12 cellular contexts compared by ENCODE assay signal in the genomic region with DNA sequence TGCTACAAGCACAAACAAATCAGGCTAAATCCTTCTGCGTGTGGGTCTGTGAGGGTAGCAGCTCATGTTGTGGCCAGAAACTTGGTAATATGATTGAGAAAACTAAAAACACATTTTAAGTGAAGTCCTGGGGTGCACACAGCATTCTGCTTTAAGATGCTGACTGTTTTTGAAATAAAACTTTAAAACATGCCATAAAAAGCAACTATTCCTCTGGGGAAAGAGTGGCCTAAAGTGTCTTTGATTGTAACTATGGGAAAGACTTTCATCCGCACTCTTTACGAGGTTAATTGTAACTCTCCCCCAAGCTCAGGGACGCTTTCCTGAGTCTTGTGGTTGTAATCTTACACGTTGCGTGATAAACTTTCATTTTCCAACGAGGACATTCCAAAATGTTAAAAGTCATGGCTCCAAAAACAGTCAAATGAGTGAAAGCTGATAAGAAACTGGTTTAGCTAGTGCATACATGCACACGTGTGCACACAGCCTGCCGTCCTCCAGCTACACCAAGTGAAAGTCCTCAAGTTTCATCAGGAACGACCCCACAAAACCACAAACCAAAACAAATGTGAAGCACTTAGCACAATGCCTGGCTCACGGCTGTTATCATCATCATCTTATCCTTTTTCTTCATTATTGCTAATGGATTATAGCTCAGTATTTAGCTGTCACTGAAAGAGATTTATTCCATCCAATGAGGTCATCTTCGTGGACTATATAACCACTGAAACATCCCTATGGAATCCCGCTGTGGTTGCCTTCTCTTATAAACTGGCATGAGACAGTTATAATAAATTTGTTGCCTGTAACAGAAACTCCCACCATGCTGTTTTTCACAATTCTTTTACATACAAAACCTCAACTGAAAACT. TPM values are rescaled to one million over a fixed set of nuclear protein-coding genes. Genes with fewer than 3 reads are reported as not detected.
DNase-seq lines count a peak whose midpoint lies in the region; ATAC-seq, FAIRE-seq and TF ChIP-seq lines count a peak whose summit lies in the region.
"Had no signal": no experiment of that assay in that cellular context is flagged by ENCODE, and none has a peak within 500 bp of the region (broad histone marks: within the 10 kb centered on the region; RNA-seq: fewer than 3 reads in every experiment).

No MANE protein-coding gene starts in this region.

- BruUV-seq in PC-9 (replicated peaks; lab: Mats Ljungman, UMichigan) = no TSS peak

- peaks cover 17% of the 10 kb centered on the region for H3K4me1 Mint-ChIP-seq in astrocyte (ENCODE audit: low read depth, unreplicated experiment)

- DNase-seq in AG09319 (ENCODE audit: extremely low read depth, low read depth) (peak; percentile 67), LHCN-M2 (ENCODE audit: low read depth) (peak; percentile 79), astrocyte (ENCODE audit: low read depth) (peak; percentile 96), lower lobe of right lung (no peak), NCI-H1092 (lab: John Stamatoyannopoulos, UW) (no peak), PC-9 (no peak)
- DNase-seq: NCI-H1694 treated with DMSO at 0.1 percent for 48 hours had no signal

- H3K27me3 ChIP-seq in astrocyte (ENCODE audit: insufficient read depth, low read length) (peaks cover 22% of the 10 kb centered on the region), lower lobe of right lung (ENCODE audit: low read depth) (no peaks in the 10 kb centered on the region), PC-9 (ENCODE audit: insufficient read depth, low read depth) (peaks cover 47% of the 10 kb centered on the region)

- no peaks in the 10 kb centered on the region for H3K79me2 ChIP-seq in astrocyte (ENCODE audit: insufficient read depth, low read length)
- H3K79me2 ChIP-seq in PC-9 (ENCODE audit: low read depth) = no peaks in the 10 kb centered on the region

- H3K4me3 ChIP-seq in astrocyte (ENCODE audit: insufficient read depth, low read depth, low read length) (peak overlapping the region; percentile 21), lower lobe of right lung (no peak overlapping the region), PC-9 (no peak overlapping the region)

- H4K20me1 ChIP-seq in astrocyte (ENCODE audit: insufficient read depth, low read length) = no peaks in the 10 kb centered on the region
- H4K20me1 ChIP-seq in PC-9 (ENCODE audit: insufficient read depth) = no peaks in the 10 kb centered on the region

- ATAC-seq in lower lobe of right lung (peak in 1 of 2 donors; percentile 25), HG02938 (IDR thresholded peaks at IDR 0.05; ENCODE audit: unreplicated experiment) (no peak), HG02610 (IDR thresholded peaks at IDR 0.05; ENCODE audit: unreplicated experiment) (no peak)
- ATAC-seq: activated naive CD4-positive, alpha-beta T cell treated with anti-CD3 and anti-CD28 coated beads, Interleukin-2, amount 50 U/mL, for 72 hours had no signal

- H3K36me3 ChIP-seq in astrocyte (ENCODE audit: insufficient read depth, low read length) (no peaks in the 10 kb centered on the region), lower lobe of right lung (no peaks in the 10 kb centered on the region), PC-9 (ENCODE audit: low read depth) (no peaks in the 10 kb centered on the region)

- H3K4me3 Mint-ChIP-seq in astrocyte (ENCODE audit: unreplicated experiment) = no peak overlapping the region

- peak; percentile 9 for FAIRE-seq in astrocyte (lab: Jason Lieb, UNC)
- FAIRE-seq: GM19239, small intestine had no signal

- H2AFZ ChIP-seq in astrocyte (ENCODE audit: low read depth, low read length) (no peak overlapping the region), PC-9 (no peak overlapping the region)

- H3K27ac ChIP-seq in astrocyte (ENCODE audit: low read depth, low read length) (no peak overlapping the region), lower lobe of right lung (peak overlapping the region; percentile 13), PC-9 (no peak overlapping the region)

- peaks cover 8% of the 10 kb centered on the region for H3K27me3 Mint-ChIP-seq in astrocyte (ENCODE audit: low read depth, unreplicated experiment)

- peaks cover 11% of the 10 kb centered on the region for H3K4me1 ChIP-seq in astrocyte (ENCODE audit: insufficient read depth, low read length)
- H3K4me1 ChIP-seq in lower lobe of right lung = no peaks in the 10 kb centered on the region
- no peaks in the 10 kb centered on the region for H3K4me1 ChIP-seq in PC-9 (replicated peaks; ENCODE audit: insufficient read depth)

- no peaks in the 10 kb centered on the region for H3F3A ChIP-seq in PC-9 (ENCODE audit: insufficient read depth, low read depth)

- CTCF ChIA-PET in PC-9 (lab: Charles Lee) = no interaction called here

- TF ChIP-seq CTCF in AG09319 (IDR thresholded peaks at IDR 0.05; ENCODE audit: low read depth, low read length) (no peak), astrocyte (IDR thresholded peaks at IDR 0.05; ENCODE audit: insufficient read depth, low read depth, low read length) (no peak), lower lobe of right lung (IDR thresholded peaks at IDR 0.05) (no peak), PC-9 (conservative IDR thresholded peaks at IDR 0.05) (no peak)

- no peaks in the 10 kb centered on the region for H3K9me2 ChIP-seq in PC-9 (ENCODE audit: insufficient read depth)

- H3K36me3 Mint-ChIP-seq in astrocyte (ENCODE audit: low read depth, unreplicated experiment) = no peaks in the 10 kb centered on the region
- H3K36me3 Mint-ChIP-seq: activated naive CD4-positive, alpha-beta T cell treated with anti-CD3 and anti-CD28 coated beads, Interleukin-2, amount 50 U/mL, for 72 hours had no signal

- no peak overlapping the region for H3K9ac ChIP-seq in astrocyte (ENCODE audit: low read length)

- no peaks in the 10 kb centered on the region for H3K9me3 ChIP-seq in astrocyte (ENCODE audit: insufficient read depth, low read depth, low read length)
- no peaks in the 10 kb centered on the region for H3K9me3 ChIP-seq in lower lobe of right lung
- no peaks in the 10 kb centered on the region for H3K9me3 ChIP-seq in PC-9 (ENCODE audit: insufficient read depth, low read depth)

- intact Hi-C loops in lower lobe of right lung (cut with DNase I) (no loop called here), PC-9 (cut with micrococcal nuclease; ENCODE audit: unreplicated experiment) (no loop called here)

- POLR2A ChIA-PET in PC-9 (lab: Charles Lee; ENCODE audit: unreplicated experiment) = no interaction called here

- no peak overlapping the region for H3K27ac Mint-ChIP-seq in astrocyte (ENCODE audit: unreplicated experiment)
- H3K27ac Mint-ChIP-seq: activated naive CD4-positive, alpha-beta T cell treated with anti-CD3 and anti-CD28 coated beads, Interleukin-2, amount 50 U/mL, for 72 hours had no signal

- peaks cover 2% of the 10 kb centered on the region for H3K9me3 Mint-ChIP-seq in astrocyte (ENCODE audit: unreplicated experiment)
- H3K9me3 Mint-ChIP-seq: activated naive CD4-positive, alpha-beta T cell treated with anti-CD3 and anti-CD28 coated beads, Interleukin-2, amount 50 U/mL, for 72 hours had no signal

- H3K4me2 ChIP-seq in astrocyte (ENCODE audit: low read length) = peak overlapping the region; percentile 65
- H3K4me2 ChIP-seq in PC-9 = no peak overlapping the region

RNA-seq across cellular contexts. Expression of gene SAXO1, which starts 56.4 kb away (rescaled TPM):
- total RNA-seq in LHCN-M2 (2014; rRNA removed) (0.06 TPM in 1 of 2 replicates, not detected in the other), astrocyte (0.10 TPM in 1 of 2 replicates, not detected in the other), lower lobe of right lung (0.15 TPM), PC-9 (2021) (not detected in 2 replicates)
- 0.13 TPM for polyA plus RNA-seq in LHCN-M2 (2012)

Comparison
In these comparisons a context has a peak if more than half of its experiments do, and no peak if none do; other contexts are left out.
1. DNase-seq: peak in AG09319 (single experiment), LHCN-M2 (single experiment) and astrocyte (single experiment); none in lower lobe of right lung (single experiment), NCI-H1092 (single experiment) and PC-9 (0 of 2).